ENCODE assay signal across 8 cellular contexts in genomic region chr1:40951943-40952743, GRCh38. TPM values are rescaled to one million over a fixed set of nuclear protein-coding genes. Genes with fewer than 3 reads are reported as not detected.
DNase-seq lines count a peak whose midpoint lies in the region; ATAC-seq and TF ChIP-seq lines count a peak whose summit lies in the region.

No MANE protein-coding gene starts in this region.

- H3K9me3 Mint-ChIP-seq in CD8-positive, alpha-beta memory T cell = no peaks in the 10 kb centered on the region
- H3K9me3 Mint-ChIP-seq in activated T-cell treated with anti-CD3 and anti-CD28 coated beads, Interleukin-2, amount 50 U/mL, for 4 hours = no peaks in the 10 kb centered on the region

- DNase-seq in CD8-positive, alpha-beta memory T cell = peak; percentile 30 to 64 (median 42)
- DNase-seq in HT-29 (ENCODE audit: low spot score) (peak; percentile 84), OCI-M2 (lab: John Stamatoyannopoulos, UW; ENCODE audit: unreplicated experiment) (peak; percentile 17), fibroblast of villous mesenchyme (ENCODE audit: low read depth) (peak; percentile 44), omental fat pad (ENCODE audit: low spot score) (peak; percentile 28), tibial artery (peak; percentile 59 to 80)
- DNase-seq in activated T-cell treated with anti-CD3 and anti-CD28 coated beads, Interleukin-2, amount 50 U/mL, for 4 hours = peak; percentile 52

- peaks cover 0 to 4% (median 0%) of the 10 kb centered on the region in 3 donors for H3K36me3 Mint-ChIP-seq in CD8-positive, alpha-beta memory T cell
- no peaks in the 10 kb centered on the region for H3K36me3 Mint-ChIP-seq in activated T-cell treated with anti-CD3 and anti-CD28 coated beads, Interleukin-2, amount 50 U/mL, for 4 hours (ENCODE audit: insufficient read depth)

- H3K27me3 ChIP-seq in CD8-positive, alpha-beta memory T cell (ENCODE audit: insufficient read depth, low read length, poor library complexity, severe bottlenecking) = no peaks in the 10 kb centered on the region
- no peaks in the 10 kb centered on the region for H3K27me3 ChIP-seq in tibial artery

- H3K27ac ChIP-seq in CD8-positive, alpha-beta memory T cell (ENCODE audit: low read depth, low read length) = no peak overlapping the region
- H3K27ac ChIP-seq in tibial artery = no peak overlapping the region

- intact Hi-C loops in tibial artery (cut with DNase I; ENCODE audit: low total_unique reads) = loop anchor here (2.0 to 10.0 kb wide), 3 partner anchors 103 to 327 kb away; no protein-coding TSS in a partner anchor

- TF ChIP-seq CTCF in fibroblast of villous mesenchyme (IDR thresholded peaks at IDR 0.05; ENCODE audit: insufficient read depth, low read depth, low read length) (peak; percentile 97), omental fat pad (IDR thresholded peaks at IDR 0.05) (peak in 1 of 3 donors; percentile 76), tibial artery (IDR thresholded peaks at IDR 0.05) (peak; percentile 92 to 94)

- H3K4me3 Mint-ChIP-seq in CD8-positive, alpha-beta memory T cell = peak overlapping the region in 1 of 7 donors; percentile 20
- no peak overlapping the region for H3K4me3 Mint-ChIP-seq in activated T-cell treated with anti-CD3 and anti-CD28 coated beads, Interleukin-2, amount 50 U/mL, for 4 hours

- POLR2A ChIA-PET in CD8-positive, alpha-beta memory T cell (lab: Charles Lee) = interaction anchor here (1.0 kb wide), 1 partner anchor 90 kb away, joined by 4 read pairs; the partner anchor contains the start of gene CITED4

- no peak overlapping the region for H3K27ac Mint-ChIP-seq in CD8-positive, alpha-beta memory T cell

- H3K4me1 Mint-ChIP-seq in CD8-positive, alpha-beta memory T cell = peaks cover 2 to 16% (median 12%) of the 10 kb centered on the region in 3 donors
- peaks cover 3% of the 10 kb centered on the region for H3K4me1 Mint-ChIP-seq in activated T-cell treated with anti-CD3 and anti-CD28 coated beads, Interleukin-2, amount 50 U/mL, for 4 hours (ENCODE audit: low read depth)

- no peak overlapping the region for H3K4me3 ChIP-seq in CD8-positive, alpha-beta memory T cell (ENCODE audit: low read length)
- H3K4me3 ChIP-seq in fibroblast of villous mesenchyme (ENCODE audit: low read depth, low read length) = no peak overlapping the region
- H3K4me3 ChIP-seq in tibial artery = no peak overlapping the region

- H3K4me1 ChIP-seq in CD8-positive, alpha-beta memory T cell (ENCODE audit: insufficient read depth, low read length) = peaks cover 7% of the 10 kb centered on the region
- peaks cover 0 to 19% (median 13%) of the 10 kb centered on the region in 4 donors for H3K4me1 ChIP-seq in tibial artery

- H3K9me3 ChIP-seq in CD8-positive, alpha-beta memory T cell (ENCODE audit: low read length) = no peaks in the 10 kb centered on the region
- H3K9me3 ChIP-seq in tibial artery = no peaks in the 10 kb centered on the region

- peak; percentile 76 to 77 for ATAC-seq in activated T-cell treated with anti-CD3 and anti-CD28 coated beads, Interleukin-2, amount 50 U/mL, for 4 hours
- peak; percentile 52 for ATAC-seq in omental fat pad (ENCODE audit: low FRiP score)
- ATAC-seq in HG03139 (IDR thresholded peaks at IDR 0.05; ENCODE audit: unreplicated experiment) = no peak

- CTCF ChIA-PET in CD8-positive, alpha-beta memory T cell (lab: Charles Lee) = interaction anchor here (0.6 to 4.0 kb wide), 25 partner anchors 8 to 1346 kb away, joined by 3 to 22 read pairs (median 4); partner anchors contain the start of gene CITED4

- H3K36me3 ChIP-seq in CD8-positive, alpha-beta memory T cell (ENCODE audit: insufficient read depth, low read length) = no peaks in the 10 kb centered on the region
- no peaks in the 10 kb centered on the region for H3K36me3 ChIP-seq in tibial artery

- H3K27me3 Mint-ChIP-seq in CD8-positive, alpha-beta memory T cell = peaks cover 19 to 33% of the 10 kb centered on the region in 2 donors
- peaks cover 28% of the 10 kb centered on the region for H3K27me3 Mint-ChIP-seq in activated T-cell treated with anti-CD3 and anti-CD28 coated beads, Interleukin-2, amount 50 U/mL, for 4 hours (ENCODE audit: low read depth)

RNA-seq across cellular contexts. Expression of gene CTPS1, which starts 27.4 kb away (rescaled TPM):
- total RNA-seq in CD8-positive, alpha-beta memory T cell = 100 to 1,000 TPM; 151 to 156 TPM
- 15.5 TPM for polyA plus RNA-seq in CD8-positive, alpha-beta memory T cell
- total RNA-seq in HT-29 (2014; rRNA removed; shearing (Covaris generic)) = 30.6 and 40.1 TPM in 2 replicates
- total RNA-seq in activated T-cell treated with anti-CD3 and anti-CD28 coated beads, Interleukin-2, amount 50 U/mL, for 4 hours = 100 to 1,000 TPM; 194 to 214 (median 194) TPM
- total RNA-seq in fibroblast of villous mesenchyme (42.3 and 48.0 TPM in 2 replicates), omental fat pad (10 to 100 TPM; 16.1 to 57.5 (median 17.6) TPM)

Comparison
In these comparisons a context has a peak if more than half of its experiments do, and no peak if none do; other contexts are left out.
1. DNase-seq: peak in every context shown above with its lines; median percentile 84 in HT-29; 70 in tibial artery; 52 in activated T-cell treated with anti-CD3 and anti-CD28 coated beads, Interleukin-2, amount 50 U/mL, for 4 hours; 44 in fibroblast of villous mesenchyme; 42 in CD8-positive, alpha-beta memory T cell; 28 in omental fat pad; 17 in OCI-M2.